Comparison of ENCODE assay signal across 1 cellular context in genomic region chr17:42052478-42052877, GRCh38.
TF ChIP-seq lines count a peak whose summit lies in the region.

No MANE protein-coding gene starts in this region.

TF ChIP-seq in HepG2, 621 proteins besides CTCF, POLR2A, EP300 and RAD21:
- no peak for TF ChIP-seq JUNB (CRISPR knock-in tag; IDR thresholded peaks at IDR 0.05; ENCODE audit: borderline replicate concordance)
- TF ChIP-seq ZNF33B (CRISPR knock-in tag; IDR thresholded peaks at IDR 0.05) = no peak
- no peak for TF ChIP-seq ISX (CRISPR knock-in tag; conservative IDR thresholded peaks at IDR 0.05)
- no peak for TF ChIP-seq ZNF616 (CRISPR knock-in tag; IDR thresholded peaks at IDR 0.05; ENCODE audit: low read depth)
- no peak for TF ChIP-seq ZBTB37 (CRISPR knock-in tag; IDR thresholded peaks at IDR 0.05)
- no peak for TF ChIP-seq ZNF737 (CRISPR knock-in tag; IDR thresholded peaks at IDR 0.05; ENCODE audit: borderline replicate concordance)
- TF ChIP-seq HOXA9 (CRISPR knock-in tag; IDR thresholded peaks at IDR 0.05; ENCODE audit: borderline replicate concordance) = no peak
- no peak for TF ChIP-seq DRAP1 (CRISPR knock-in tag; IDR thresholded peaks at IDR 0.05)
- no peak for TF ChIP-seq ZC3H4 (CRISPR knock-in tag; IDR thresholded peaks at IDR 0.05; ENCODE audit: borderline replicate concordance)
- TF ChIP-seq ZNF549 (CRISPR knock-in tag; IDR thresholded peaks at IDR 0.05) = no peak
- no peak for TF ChIP-seq TCF7L2 (IDR thresholded peaks at IDR 0.05; ENCODE audit: low read depth, low read length)
- no peak for TF ChIP-seq NFRKB (IDR thresholded peaks at IDR 0.05)
- no peak for TF ChIP-seq JARID2 (CRISPR knock-in tag; IDR thresholded peaks at IDR 0.05; ENCODE audit: insufficient replicate concordance)
- no peak for TF ChIP-seq ZEB1 (IDR thresholded peaks at IDR 0.05; ENCODE audit: insufficient replicate concordance, low read depth)
- TF ChIP-seq ZBTB46 (CRISPR knock-in tag; IDR thresholded peaks at IDR 0.05; ENCODE audit: borderline replicate concordance) = no peak
- no peak for TF ChIP-seq AHDC1 (CRISPR knock-in tag; IDR thresholded peaks at IDR 0.05; ENCODE audit: borderline replicate concordance)
- no peak for TF ChIP-seq ATAD3A (CRISPR knock-in tag; IDR thresholded peaks at IDR 0.05)
